15 cellular contexts compared by ENCODE assay signal in genomic region chr12:3662516-3662915, GRCh38.
A peak's percentile ranks its signal among the peaks of the same experiment; 100 is the strongest.
DNase-seq lines count a peak whose midpoint lies in the region; ATAC-seq and TF ChIP-seq lines count a peak whose summit lies in the region.
"Had no signal": no experiment of that assay in that cellular context is flagged by ENCODE, and none has a peak within 500 bp of the region (broad histone marks: within the 10 kb centered on the region; RNA-seq: fewer than 3 reads in every experiment).

No MANE protein-coding gene starts in this region.

- ATAC-seq in GM18502 (IDR thresholded peaks at IDR 0.05; ENCODE audit: poor library complexity, unreplicated experiment), result no peak
- ATAC-seq: Right ventricle myocardium inferior; stimulated activated naive B cell treated with anti-CD40 and anti-IgM and Interleukin-4, amounts not matched to agents 10 μg/mL and 1 μg/mL and 100 μg/mL, for 72 hours had no signal

- peak overlapping the region in 2 of 8 donors; percentile 4 to 20 for H3K27ac Mint-ChIP-seq in CD8-positive, alpha-beta memory T cell
- H3K27ac Mint-ChIP-seq: activated CD4-positive, alpha-beta memory T cell treated with anti-CD3 and anti-CD28 coated beads for 36 hours; stimulated activated naive B cell treated with anti-CD40 and anti-IgM and Interleukin-4, amounts not matched to agents 10 μg/mL and 1 μg/mL and 100 μg/mL, for 72 hours had no signal

- no peaks in the 10 kb centered on the region for H3K9me3 ChIP-seq in HEK293 (ENCODE audit: control insufficient read depth, insufficient read depth, low read depth, low read length)
- no peaks in the 10 kb centered on the region for H3K9me3 ChIP-seq in CD8-positive, alpha-beta memory T cell (ENCODE audit: low read length)
- no peaks in the 10 kb centered on the region for H3K9me3 ChIP-seq in suprapubic skin
- H3K9me3 ChIP-seq: sigmoid colon had no signal

- no peak for TF ChIP-seq CTCF in HEK293 (tag by site-specific recombination; IDR thresholded peaks at IDR 0.05)
- TF ChIP-seq CTCF in foreskin fibroblast (IDR thresholded peaks at IDR 0.05; ENCODE audit: low read depth, low read length), result no peak
- no peak for TF ChIP-seq CTCF in suprapubic skin (IDR thresholded peaks at IDR 0.05)

- DNase-seq in DMS53 (lab: John Stamatoyannopoulos, UW) (peak; percentile 83), NCI-H69 (lab: John Stamatoyannopoulos, UW) (peak; percentile 98), foreskin fibroblast (peak; percentile 8 to 39), suprapubic skin (ENCODE audit: low spot score in 2 of 2) (no peak)
- DNase-seq in CD8-positive, alpha-beta memory T cell, result no peak
- DNase-seq: activated CD4-positive, alpha-beta memory T cell treated with anti-CD3 and anti-CD28 coated beads for 36 hours; activated gamma-delta T cell; C1 segment of cervical spinal cord; GF-D8; NCI-H524; sigmoid colon; stimulated activated naive B cell treated with anti-CD40 and anti-IgM and Interleukin-4, amounts not matched to agents 10 μg/mL and 1 μg/mL and 100 μg/mL, for 72 hours had no signal

- H3K36me3 ChIP-seq in HEK293 (ENCODE audit: control insufficient read depth in 2 of 2, insufficient read depth in 1 of 2, low read length in 2 of 2), result no peaks in the 10 kb centered on the region
- peaks cover 48% of the 10 kb centered on the region for H3K36me3 ChIP-seq in CD8-positive, alpha-beta memory T cell (ENCODE audit: insufficient read depth, low read length)
- peaks cover 8% of the 10 kb centered on the region for H3K36me3 ChIP-seq in suprapubic skin

- no peak overlapping the region for H3K4me3 Mint-ChIP-seq in CD8-positive, alpha-beta memory T cell
- H3K4me3 Mint-ChIP-seq: activated CD4-positive, alpha-beta memory T cell treated with anti-CD3 and anti-CD28 coated beads for 36 hours; stimulated activated naive B cell treated with anti-CD40 and anti-IgM and Interleukin-4, amounts not matched to agents 10 μg/mL and 1 μg/mL and 100 μg/mL, for 72 hours had no signal

- H3K27ac ChIP-seq in HEK293 (ENCODE audit: extremely low read depth, low read depth, low read length) (no peak overlapping the region), suprapubic skin (no peak overlapping the region)
- H3K27ac ChIP-seq in CD8-positive, alpha-beta memory T cell (ENCODE audit: low read depth, low read length), result no peak overlapping the region
- H3K27ac ChIP-seq: sigmoid colon had no signal

- CTCF ChIA-PET in HEK293 (lab: Yijun Ruan, JAX), result interaction anchor here (0.6 to 0.8 kb wide), 2 partner anchors 58 to 533 kb away, joined by 3 to 5 read pairs; no protein-coding TSS in a partner anchor
- CTCF ChIA-PET in CD8-positive, alpha-beta memory T cell (lab: Charles Lee), result no interaction called here

- no peaks in the 10 kb centered on the region for H3K27me3 ChIP-seq in CD8-positive, alpha-beta memory T cell (ENCODE audit: insufficient read depth, low read length, poor library complexity, severe bottlenecking)
- H3K27me3 ChIP-seq in suprapubic skin, result no peaks in the 10 kb centered on the region
- H3K27me3 ChIP-seq: sigmoid colon had no signal

- TF ChIP-seq EP300 in suprapubic skin (IDR thresholded peaks at IDR 0.05), result no peak

- no peaks in the 10 kb centered on the region for H3K9me3 Mint-ChIP-seq in CD8-positive, alpha-beta memory T cell
- H3K9me3 Mint-ChIP-seq: activated CD4-positive, alpha-beta memory T cell treated with anti-CD3 and anti-CD28 coated beads for 36 hours; stimulated activated naive B cell treated with anti-CD40 and anti-IgM and Interleukin-4, amounts not matched to agents 10 μg/mL and 1 μg/mL and 100 μg/mL, for 72 hours had no signal

- no peak for TF ChIP-seq POLR2A in suprapubic skin (IDR thresholded peaks at IDR 0.05)

- H3K4me1 ChIP-seq in HEK293 (ENCODE audit: control insufficient read depth, insufficient read depth, low read length) (no peaks in the 10 kb centered on the region), suprapubic skin (no peaks in the 10 kb centered on the region)
- no peaks in the 10 kb centered on the region for H3K4me1 ChIP-seq in CD8-positive, alpha-beta memory T cell (ENCODE audit: insufficient read depth, low read length)
- H3K4me1 ChIP-seq: sigmoid colon had no signal

- POLR2A ChIA-PET in HEK293 (lab: Yijun Ruan, JAX), result no interaction called here
- POLR2A ChIA-PET in CD8-positive, alpha-beta memory T cell (lab: Charles Lee), result no interaction called here

- peaks cover 8 to 96% (median 47%) of the 10 kb centered on the region in 3 donors for H3K36me3 Mint-ChIP-seq in CD8-positive, alpha-beta memory T cell

- H3K4me3 ChIP-seq in HEK293 (ENCODE audit: low read depth, low read length), result no peak overlapping the region
- H3K4me3 ChIP-seq in foreskin fibroblast (ENCODE audit: low read depth in 1 of 2, low read length in 2 of 2), result no peak overlapping the region
- H3K4me3 ChIP-seq in CD8-positive, alpha-beta memory T cell (ENCODE audit: low read length), result no peak overlapping the region
- H3K4me3 ChIP-seq in suprapubic skin, result no peak overlapping the region
- H3K4me3 ChIP-seq: sigmoid colon had no signal

- no peaks in the 10 kb centered on the region for H3K27me3 Mint-ChIP-seq in CD8-positive, alpha-beta memory T cell
- H3K27me3 Mint-ChIP-seq: activated CD4-positive, alpha-beta memory T cell treated with anti-CD3 and anti-CD28 coated beads for 36 hours; stimulated activated naive B cell treated with anti-CD40 and anti-IgM and Interleukin-4, amounts not matched to agents 10 μg/mL and 1 μg/mL and 100 μg/mL, for 72 hours had no signal

- 90% methylated on average over 5 of the region's 5 CpGs for WGBS in suprapubic skin

- H3K4me1 Mint-ChIP-seq in CD8-positive, alpha-beta memory T cell, result peaks cover 0 to 4% (median 0%) of the 10 kb centered on the region in 3 donors
- H3K4me1 Mint-ChIP-seq: stimulated activated naive B cell treated with anti-CD40 and anti-IgM and Interleukin-4, amounts not matched to agents 10 μg/mL and 1 μg/mL and 100 μg/mL, for 72 hours had no signal

TF ChIP-seq in HEK293, 187 proteins besides CTCF, POLR2A, EP300 and RAD21:
- TF ChIP-seq WT1 (tag by site-specific recombination; IDR thresholded peaks at IDR 0.05) (no peak), ZNF416 (tag by site-specific recombination; IDR thresholded peaks at IDR 0.05) (no peak), FEZF1 (tag by site-specific recombination; IDR thresholded peaks at IDR 0.05) (peak; percentile 36; the same call in 1 of the 2 replicates), ZBTB17 (tag by site-specific recombination; IDR thresholded peaks at IDR 0.05) (peak; percentile 63; the same call in 1 of the 2 replicates), ATF2 (tag by site-specific recombination; IDR thresholded peaks at IDR 0.05; ENCODE audit: low read depth) (0 out of 2 replicates have a peak, but pooled peaks have one; percentile 2), GLIS1 (tag by site-specific recombination; IDR thresholded peaks at IDR 0.05) (no peak), ZIC2 (tag by site-specific recombination; IDR thresholded peaks at IDR 0.05) (peak; percentile 85)
- TF ChIP-seq, protein P1, sequence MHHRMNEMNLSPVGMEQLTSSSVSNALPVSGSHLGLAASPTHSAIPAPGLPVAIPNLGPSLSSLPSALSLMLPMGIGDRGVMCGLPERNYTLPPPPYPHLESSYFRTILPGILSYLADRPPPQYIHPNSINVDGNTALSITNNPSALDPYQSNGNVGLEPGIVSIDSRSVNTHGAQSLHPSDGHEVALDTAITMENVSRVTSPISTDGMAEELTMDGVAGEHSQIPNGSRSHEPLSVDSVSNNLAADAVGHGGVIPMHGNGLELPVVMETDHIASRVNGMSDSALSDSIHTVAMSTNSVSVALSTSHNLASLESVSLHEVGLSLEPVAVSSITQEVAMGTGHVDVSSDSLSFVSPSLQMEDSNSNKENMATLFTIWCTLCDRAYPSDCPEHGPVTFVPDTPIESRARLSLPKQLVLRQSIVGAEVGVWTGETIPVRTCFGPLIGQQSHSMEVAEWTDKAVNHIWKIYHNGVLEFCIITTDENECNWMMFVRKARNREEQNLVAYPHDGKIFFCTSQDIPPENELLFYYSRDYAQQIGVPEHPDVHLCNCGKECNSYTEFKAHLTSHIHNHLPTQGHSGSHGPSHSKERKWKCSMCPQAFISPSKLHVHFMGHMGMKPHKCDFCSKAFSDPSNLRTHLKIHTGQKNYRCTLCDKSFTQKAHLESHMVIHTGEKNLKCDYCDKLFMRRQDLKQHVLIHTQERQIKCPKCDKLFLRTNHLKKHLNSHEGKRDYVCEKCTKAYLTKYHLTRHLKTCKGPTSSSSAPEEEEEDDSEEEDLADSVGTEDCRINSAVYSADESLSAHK (tag by site-specific recombination; IDR thresholded peaks at IDR 0.05), result peak; percentile 53; the same call in 1 of the 2 replicates
- TF ChIP-seq, protein P2, sequence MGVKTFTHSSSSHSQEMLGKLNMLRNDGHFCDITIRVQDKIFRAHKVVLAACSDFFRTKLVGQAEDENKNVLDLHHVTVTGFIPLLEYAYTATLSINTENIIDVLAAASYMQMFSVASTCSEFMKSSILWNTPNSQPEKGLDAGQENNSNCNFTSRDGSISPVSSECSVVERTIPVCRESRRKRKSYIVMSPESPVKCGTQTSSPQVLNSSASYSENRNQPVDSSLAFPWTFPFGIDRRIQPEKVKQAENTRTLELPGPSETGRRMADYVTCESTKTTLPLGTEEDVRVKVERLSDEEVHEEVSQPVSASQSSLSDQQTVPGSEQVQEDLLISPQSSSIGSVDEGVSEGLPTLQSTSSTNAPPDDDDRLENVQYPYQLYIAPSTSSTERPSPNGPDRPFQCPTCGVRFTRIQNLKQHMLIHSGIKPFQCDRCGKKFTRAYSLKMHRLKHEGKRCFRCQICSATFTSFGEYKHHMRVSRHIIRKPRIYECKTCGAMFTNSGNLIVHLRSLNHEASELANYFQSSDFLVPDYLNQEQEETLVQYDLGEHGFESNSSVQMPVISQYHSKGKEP (tag by site-specific recombination; IDR thresholded peaks at IDR 0.05), result peak; percentile 82

Comparison
In these comparisons a context has a peak if more than half of its experiments do, and no peak if none do; other contexts are left out.
1. DNase-seq: peak in DMS53 (single experiment), NCI-H69 (single experiment) and foreskin fibroblast (2 of 2); none in CD8-positive, alpha-beta memory T cell (0 of 5) and suprapubic skin (0 of 2).